Comparison of ENCODE assay signal across 16 cellular contexts in the genomic region with DNA sequence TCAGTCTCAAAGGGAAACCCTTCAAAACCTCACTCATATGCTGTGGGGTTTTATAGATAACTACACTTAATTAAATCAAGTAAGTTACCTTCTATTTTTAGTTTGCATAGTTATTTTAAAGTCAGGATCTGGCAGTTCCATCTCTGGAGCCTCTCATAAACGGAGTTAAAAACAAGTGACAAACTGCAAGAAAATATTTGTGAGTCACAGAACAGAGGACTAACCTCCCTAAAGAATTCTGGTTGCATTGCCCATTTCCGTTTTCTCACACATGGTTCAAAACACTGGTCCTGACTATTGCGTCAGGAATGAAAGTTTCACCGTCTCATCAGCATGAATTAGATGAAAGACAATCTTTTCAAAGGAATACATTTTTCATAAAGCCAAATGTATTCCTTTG. TPM values are rescaled to one million over a fixed set of nuclear protein-coding genes. Genes with fewer than 3 reads are reported as not detected.
A peak's percentile ranks its signal among the peaks of the same experiment; 100 is the strongest.
DNase-seq lines count a peak whose midpoint lies in the region; ATAC-seq and TF ChIP-seq lines count a peak whose summit lies in the region.
"Had no signal": no experiment of that assay in that cellular context is flagged by ENCODE, and none has a peak within 500 bp of the region (broad histone marks: within the 10 kb centered on the region; RNA-seq: fewer than 3 reads in every experiment).

No MANE protein-coding gene starts in this region.

- ATAC-seq in left ventricle myocardium superior (peak; percentile 45), SK-N-SH treated with all-trans-retinoic acid at 6 μM for 48 hours (peak; percentile 96), HG03139 (IDR thresholded peaks at IDR 0.05; ENCODE audit: unreplicated experiment) (no peak)

- DNase-seq in left ventricle myocardium superior (no peak), left ventricle myocardium inferior (no peak), fibroblast of the aortic adventitia (ENCODE audit: low read depth) (peak; percentile 94), GOT3 (lab: John Stamatoyannopoulos, UW) (no peak), NCI-H2171 (lab: John Stamatoyannopoulos, UW) (no peak), globus pallidus (ENCODE audit: low spot score) (no peak)
- DNase-seq: caudate nucleus; GDM1; glutamatergic neuron; NCI-H2107; ovary; stimulated activated CD4-positive, alpha-beta T cell treated with anti-CD3 and anti-CD28 coated beads, Interleukin-2, amount 100 ng/mL, for 48 hours had no signal

- H3K27ac ChIP-seq in left ventricle myocardium inferior (replicated peaks), result no peak overlapping the region
- H3K27ac ChIP-seq: ovary, VCaP had no signal

- H3K27me3 ChIP-seq in left ventricle myocardium inferior (ENCODE audit: low read depth), result peaks cover 43% of the 10 kb centered on the region
- H3K27me3 ChIP-seq: ovary had no signal

- no peak overlapping the region for H3K4me3 ChIP-seq in left ventricle myocardium inferior
- no peak overlapping the region for H3K4me3 ChIP-seq in fibroblast of the aortic adventitia (ENCODE audit: low read depth, low read length)
- H3K4me3 ChIP-seq: ovary had no signal

- no peaks in the 10 kb centered on the region for H3K36me3 ChIP-seq in left ventricle myocardium inferior
- H3K36me3 ChIP-seq: ovary had no signal

- no peak for TF ChIP-seq CTCF in left ventricle myocardium inferior (IDR thresholded peaks at IDR 0.05; ENCODE audit: borderline replicate concordance)
- no peak for TF ChIP-seq CTCF in fibroblast of the aortic adventitia (IDR thresholded peaks at IDR 0.05; ENCODE audit: insufficient read depth, low read length)

- H3K4me1 ChIP-seq in left ventricle myocardium inferior, result peaks cover 3% of the 10 kb centered on the region

- intact Hi-C loops in left ventricle myocardium superior (cut with micrococcal nuclease) (no loop called here), left ventricle myocardium inferior (cut with micrococcal nuclease) (no loop called here)

- no peaks in the 10 kb centered on the region for H3K9me3 ChIP-seq in left ventricle myocardium inferior (replicated peaks)
- H3K9me3 ChIP-seq: ovary had no signal

TF ChIP-seq in SK-N-SH treated with all-trans-retinoic acid at 6 μM for 48 hours, 23 proteins besides CTCF, POLR2A, EP300 and RAD21:
- TF ChIP-seq RARB (CRISPR knock-in tag; IDR thresholded peaks at IDR 0.05) (no peak), TOX (CRISPR knock-in tag; IDR thresholded peaks at IDR 0.05; ENCODE audit: borderline replicate concordance) (peak; percentile 70; the same call in 1 of the 2 replicates), ESRRG (CRISPR knock-in tag; IDR thresholded peaks at IDR 0.05) (no peak), GLIS3 (CRISPR knock-in tag; IDR thresholded peaks at IDR 0.05) (no peak), ZFP30 (CRISPR knock-in tag; IDR thresholded peaks at IDR 0.05) (no peak), ZNF565 (CRISPR knock-in tag; conservative IDR thresholded peaks at IDR 0.05; ENCODE audit: low read depth) (no peak), ISL1 (CRISPR knock-in tag; IDR thresholded peaks at IDR 0.05) (peak; percentile 59), ZC3H10 (CRISPR knock-in tag; IDR thresholded peaks at IDR 0.05) (peak; percentile 39; the same call in 1 of the 2 replicates)

RNA-seq across cellular contexts. Expression of gene RXFP2, which starts 10.6 kb away (rescaled TPM):
- total RNA-seq in left ventricle myocardium superior (not detected), left ventricle myocardium inferior (not detected), fibroblast of the aortic adventitia (ENCODE audit: low replicate concordance) (not detected in 2 replicates)
- total RNA-seq: liver had no signal
